ENCODE assay signal across 22 cellular contexts in genomic region chr2:228224410-228224809, GRCh38. TPM values are rescaled to one million over a fixed set of nuclear protein-coding genes. Genes with fewer than 3 reads are reported as not detected.
"Had no signal": no experiment of that assay in that cellular context is flagged by ENCODE, and none has a peak within 500 bp of the region (broad histone marks: within the 10 kb centered on the region; RNA-seq: fewer than 3 reads in every experiment).

No MANE protein-coding gene starts in this region.

- H3K36me3 ChIP-seq: colonic mucosa, esophagus squamous epithelium, lower lobe of right lung, right lobe of liver, spleen, suprapubic skin had no signal

- H3K4me1 ChIP-seq: colonic mucosa, esophagus squamous epithelium, lower lobe of right lung, psoas muscle, right lobe of liver, spleen, suprapubic skin had no signal

- H3K27me3 ChIP-seq: colonic mucosa, esophagus squamous epithelium, right lobe of liver, spleen, suprapubic skin had no signal

- DNase-seq: activated CD4-positive, alpha-beta memory T cell treated with anti-CD3 and anti-CD28 coated beads for 36 hours; activated CD4-positive, alpha-beta T cell treated with anti-CD3 and anti-CD28 coated beads for 36 hours; activated CD8-positive, alpha-beta memory T cell treated with anti-CD3 and anti-CD28 coated beads, Interleukin-2, amount 10 ng/mL, durations not matched to agents 7 days and 5 days; activated naive CD4-positive, alpha-beta T cell treated with anti-CD3 and anti-CD28 coated beads for 36 hours; activated T-cell treated with anti-CD3 and anti-CD28 coated beads, Interleukin-2, amount 50 U/mL, for 1 hour; central memory CD4-positive, alpha-beta T cell; colonic mucosa; esophagus squamous epithelium; foreskin melanocyte; head of caudate nucleus; immature natural killer cell; left colon; lower lobe of right lung; psoas muscle; right lobe of liver; spleen; T-helper 17 cell had no signal

- ATAC-seq: activated CD4-positive, alpha-beta T cell treated with anti-CD3 and anti-CD28 coated beads for 36 hours; activated CD8-positive, alpha-beta memory T cell treated with anti-CD3 and anti-CD28 coated beads, Interleukin-2, amount 10 ng/mL, durations not matched to agents 7 days and 5 days; left colon; lower lobe of right lung; psoas muscle; T-helper 17 cell had no signal

- H3K9me3 ChIP-seq: colonic mucosa, esophagus squamous epithelium, lower lobe of right lung, psoas muscle, right lobe of liver, suprapubic skin had no signal

- H3K4me3 ChIP-seq: colonic mucosa, esophagus squamous epithelium, lower lobe of right lung, psoas muscle, right lobe of liver, spleen, suprapubic skin had no signal

RNA-seq across cellular contexts. Expression of gene SPHKAP, which starts 42.9 kb away (rescaled TPM):
- total RNA-seq: activated CD4-positive, alpha-beta memory T cell treated with anti-CD3 and anti-CD28 coated beads for 36 hours; activated CD4-positive, alpha-beta T cell treated with anti-CD3 and anti-CD28 coated beads for 36 hours; activated CD8-positive, alpha-beta memory T cell treated with anti-CD3 and anti-CD28 coated beads, Interleukin-2, amount 10 ng/mL, durations not matched to agents 7 days and 5 days; activated naive CD4-positive, alpha-beta T cell treated with anti-CD3 and anti-CD28 coated beads for 36 hours; activated T-helper 2 cell treated with anti-CD3 and anti-CD28 coated beads, Interferon-gamma antibody, Interleukin-2, Interleukin-4, amounts not matched to agents 10 μg/mL and 5 μg/mL and 100 μg/mL, durations not matched to agents 14 hours and 24 hours and 36 hours; mesothelial cell of epicardium; neural crest cell; osteocyte; right lobe of liver; T-helper 17 cell had no signal
- polyA plus RNA-seq: immature natural killer cell, psoas muscle had no signal
